8 cellular contexts compared by ENCODE assay signal in the genomic region with DNA sequence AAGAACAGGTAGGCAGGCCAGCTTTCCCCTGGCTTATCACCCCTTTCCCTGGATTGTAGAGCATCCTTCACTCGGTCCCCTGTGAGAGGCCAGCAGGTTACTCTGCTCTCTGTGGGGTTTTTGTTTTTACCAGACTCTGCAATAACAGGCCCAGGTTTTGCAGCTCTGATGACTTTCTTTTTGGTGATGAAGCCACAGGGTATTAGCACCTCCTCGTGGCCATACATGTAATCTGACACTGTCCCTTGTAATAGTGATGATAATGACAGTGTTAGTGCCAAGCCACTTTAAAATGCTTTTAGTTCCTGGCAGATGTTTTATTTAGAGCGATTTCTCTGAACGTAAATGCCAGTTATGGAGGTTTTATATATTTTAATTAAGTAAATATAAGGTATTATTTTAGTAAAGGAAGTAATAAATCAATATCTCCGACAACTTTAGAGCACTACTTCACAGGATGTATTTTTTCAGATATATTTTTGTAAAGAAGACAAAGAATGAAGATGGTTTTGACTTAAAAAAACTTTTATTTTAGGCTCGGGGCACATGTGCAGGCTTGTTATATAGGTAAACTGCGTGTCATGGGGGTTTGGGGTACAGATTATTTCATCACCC. TPM values are rescaled to one million over a fixed set of nuclear protein-coding genes. Genes with fewer than 3 reads are reported as not detected.
A peak's percentile ranks its signal among the peaks of the same experiment; 100 is the strongest.
DNase-seq lines count a peak whose midpoint lies in the region; ATAC-seq and TF ChIP-seq lines count a peak whose summit lies in the region.

No MANE protein-coding gene starts in this region.

- peak; percentile 93 for DNase-seq in G401 (ENCODE audit: low spot score)
- DNase-seq in HuH-7.5 (ENCODE audit: low spot score): peak; percentile 59
- DNase-seq in OCI-M2 (lab: John Stamatoyannopoulos, UW; ENCODE audit: unreplicated experiment): peak; percentile 12
- peak; percentile 24 for DNase-seq in activated T-helper 1 cell treated with Interleukin-2 at 50 U/mL for 16 hours (ENCODE audit: low read depth)
- DNase-seq in fibroblast of villous mesenchyme (ENCODE audit: low read depth): peak; percentile 70
- peak; percentile 31 for DNase-seq in non-pigmented ciliary epithelial cell (ENCODE audit: low read depth)
- no peak for DNase-seq in aorta

- no peak overlapping the region for H3K27ac ChIP-seq in aorta (ENCODE audit: low read depth in 1 of 2, low read length in 2 of 2)

- no peaks in the 10 kb centered on the region for H3K27me3 ChIP-seq in aorta (ENCODE audit: control insufficient read depth in 1 of 2, insufficient read depth in 2 of 2, low read length in 1 of 2)

- in situ Hi-C loops in G401 (cut with HindIII; ENCODE audit: low sequenced_read_pairs): no loop called here

- H3K4me1 ChIP-seq in aorta (ENCODE audit: control insufficient read depth in 1 of 2, insufficient read depth in 2 of 2, low read length in 2 of 2): no peaks in the 10 kb centered on the region

- no peaks in the 10 kb centered on the region for H3K36me3 ChIP-seq in aorta (ENCODE audit: control insufficient read depth in 1 of 2, insufficient read depth in 2 of 2, low read length in 1 of 2)

- ATAC-seq in GM21717 (IDR thresholded peaks at IDR 0.05; ENCODE audit: unreplicated experiment): peak; percentile 87
- peak; percentile 90 for ATAC-seq in aorta (ENCODE audit: low FRiP score)

- peak; percentile 89 for TF ChIP-seq CTCF in fibroblast of villous mesenchyme (IDR thresholded peaks at IDR 0.05; ENCODE audit: insufficient read depth, low read depth, low read length)

- H3K4me3 ChIP-seq in fibroblast of villous mesenchyme (ENCODE audit: low read depth, low read length) (no peak overlapping the region), aorta (ENCODE audit: low read length in 2 of 2) (no peak overlapping the region)

- 12 to 18% methylated on average over 7 of the region's 7 CpGs for WGBS in aorta, 2 donors

- no peaks in the 10 kb centered on the region for H3K9me3 ChIP-seq in aorta (ENCODE audit: control insufficient read depth, low read length)

- intact Hi-C loops in aorta (cut with DNase I): loop anchor here (2.0 to 10.0 kb wide), 6 partner anchors 102 to 569 kb away; no protein-coding TSS in a partner anchor

RNA-seq across cellular contexts. Expression of a gene that starts 38.0 kb away (rescaled TPM):
- total RNA-seq in G401 (2014; rRNA removed; shearing (Covaris generic)): not detected in 2 replicates
- not detected in 2 replicates for total RNA-seq in fibroblast of villous mesenchyme
- not detected for total RNA-seq in aorta
- polyA plus RNA-seq in aorta: not detected

Comparison
In these comparisons a context has a peak if more than half of its experiments do, and no peak if none do; other contexts are left out.
1. DNase-seq: peak in G401 (single experiment), HuH-7.5 (single experiment), OCI-M2 (single experiment), activated T-helper 1 cell treated with Interleukin-2 at 50 U/mL for 16 hours (single experiment), fibroblast of villous mesenchyme (single experiment) and non-pigmented ciliary epithelial cell (single experiment); none in aorta (0 of 2).